In genomic region chr2:156400704-156401678, GRCh38 we compare ENCODE assay signal across 1 cellular context.
A peak's percentile ranks its signal among the peaks of the same experiment; 100 is the strongest.
TF ChIP-seq lines count a peak whose summit lies in the region.

No MANE protein-coding gene starts in this region.

TF ChIP-seq in K562, 482 proteins besides CTCF, POLR2A, EP300 and RAD21 (continued from another document and continues in another):
- TF ChIP-seq CREB3 (tag; conservative IDR thresholded peaks at IDR 0.05; ENCODE audit: low read depth) = no peak; the same call in 1 of the 2 replicates
- no peak for TF ChIP-seq GATAD2A (IDR thresholded peaks at IDR 0.05)
- TF ChIP-seq SAFB (IDR thresholded peaks at IDR 0.05; ENCODE audit: borderline replicate concordance, low read depth, low read length) = no peak
- peak; percentile 93 for TF ChIP-seq ZNF592 (IDR thresholded peaks at IDR 0.05)
- TF ChIP-seq NUFIP1 (IDR thresholded peaks at IDR 0.05; ENCODE audit: partially characterized antibody) = no peak
- TF ChIP-seq THAP7 (CRISPR knock-in tag; IDR thresholded peaks at IDR 0.05) = no peak
- no peak for TF ChIP-seq SNIP1 (IDR thresholded peaks at IDR 0.05; ENCODE audit: low read depth)
- no peak for TF ChIP-seq MCM5 (IDR thresholded peaks at IDR 0.05; ENCODE audit: low read depth)
- TF ChIP-seq NFATC3 (IDR thresholded peaks at IDR 0.05) = peak; percentile 43
- TF ChIP-seq CBX2 (IDR thresholded peaks at IDR 0.05; ENCODE audit: insufficient read depth, low read length, poor library complexity, severe bottlenecking) = no peak
- TF ChIP-seq E2F1 (CRISPR knock-in tag; IDR thresholded peaks at IDR 0.05) = no peak
- TF ChIP-seq TFAP4 (CRISPR knock-in tag; IDR thresholded peaks at IDR 0.05; ENCODE audit: borderline replicate concordance) = 0 out of 2 replicates have a peak, but pooled peaks have one; percentile 6
- no peak for TF ChIP-seq ELF2 (CRISPR knock-in tag; IDR thresholded peaks at IDR 0.05)
- TF ChIP-seq RFX5 (IDR thresholded peaks at IDR 0.05; ENCODE audit: low read depth, low read length) = peak; percentile 66; the same call in 1 of the 2 replicates
- TF ChIP-seq ARID3B (CRISPR knock-in tag; IDR thresholded peaks at IDR 0.05; ENCODE audit: borderline replicate concordance) = no peak
- TF ChIP-seq DEAF1 (CRISPR knock-in tag; IDR thresholded peaks at IDR 0.05) = peak; percentile 38
- TF ChIP-seq MEF2D (tag; conservative IDR thresholded peaks at IDR 0.05; ENCODE audit: low read depth) = 0 out of 2 replicates have a peak, but pooled peaks have one; percentile 55
- TF ChIP-seq THRB (CRISPR knock-in tag; conservative IDR thresholded peaks at IDR 0.05) = peak; percentile 84; the same call in 1 of the 2 replicates
- no peak; the same call in 1 of the 2 replicates for TF ChIP-seq SP1 (CRISPR knock-in tag; IDR thresholded peaks at IDR 0.05)
- TF ChIP-seq ZHX1 (conservative IDR thresholded peaks at IDR 0.05; ENCODE audit: low read length) = peak; percentile 13; the same call in 1 of the 2 replicates
- no peak for TF ChIP-seq NFRKB (IDR thresholded peaks at IDR 0.05; ENCODE audit: low read depth)
- TF ChIP-seq SMARCA5 (IDR thresholded peaks at IDR 0.05) = no peak
- no peak for TF ChIP-seq ZNF609 (CRISPR knock-in tag; IDR thresholded peaks at IDR 0.05; ENCODE audit: borderline replicate concordance)
- no peak for TF ChIP-seq RBM15 (IDR thresholded peaks at IDR 0.05; ENCODE audit: insufficient read depth, low read length)
- TF ChIP-seq XRCC5 (IDR thresholded peaks at IDR 0.05; ENCODE audit: low read depth, low read length) = no peak
- no peak for TF ChIP-seq ZBTB34 (CRISPR knock-in tag; IDR thresholded peaks at IDR 0.05)
- TF ChIP-seq KAT8 (IDR thresholded peaks at IDR 0.05; ENCODE audit: low read depth) = no peak
- TF ChIP-seq TOE1 (IDR thresholded peaks at IDR 0.05; ENCODE audit: borderline replicate concordance) = no peak
- no peak for TF ChIP-seq TOE1 (CRISPR knock-in tag; IDR thresholded peaks at IDR 0.05; ENCODE audit: borderline replicate concordance, low read depth)
- no peak; the same call in 1 of the 2 replicates for TF ChIP-seq GATAD2B (IDR thresholded peaks at IDR 0.05; ENCODE audit: borderline replicate concordance)
- TF ChIP-seq KLF16 (IDR thresholded peaks at IDR 0.05) = no peak
- TF ChIP-seq CREB1 (IDR thresholded peaks at IDR 0.05) = peak; percentile 29; the same call in 1 of the 2 replicates
- TF ChIP-seq CREB1 (CRISPR knock-in tag; IDR thresholded peaks at IDR 0.05) = no peak
- no peak for TF ChIP-seq PTRF (tag; IDR thresholded peaks at IDR 0.05)
